ENCODE assay signal across 9 cellular contexts in the genomic region with DNA sequence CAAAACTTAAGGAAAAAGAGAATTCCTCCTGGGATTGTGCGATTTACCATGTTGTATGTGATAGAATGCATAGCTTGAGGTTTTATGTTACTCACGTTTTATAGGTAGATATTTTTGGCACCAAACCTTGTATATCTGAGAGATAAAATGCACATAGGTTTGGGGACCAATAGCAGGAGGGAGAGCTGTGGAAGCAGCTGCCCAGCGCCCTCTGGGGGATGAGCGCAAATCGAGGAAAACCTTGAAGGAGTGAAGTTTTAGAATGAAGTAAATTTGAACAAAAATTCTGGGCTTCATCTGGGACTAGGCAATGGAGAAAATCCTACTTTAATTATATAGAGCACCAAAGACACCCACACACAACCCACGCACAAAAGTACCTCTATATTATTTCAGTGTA.
DNase-seq lines count a peak whose midpoint lies in the region; ATAC-seq and TF ChIP-seq lines count a peak whose summit lies in the region.
"Had no signal": no experiment of that assay in that cellular context is flagged by ENCODE, and none has a peak within 500 bp of the region (broad histone marks: within the 10 kb centered on the region; RNA-seq: fewer than 3 reads in every experiment).

No MANE protein-coding gene starts in this region.

- intact Hi-C loops in ascending aorta (cut with DNase I): no loop called here

- H3K79me2 ChIP-seq in OCI-LY3 (ENCODE audit: low read length) (no peaks in the 10 kb centered on the region), hepatocyte (no peaks in the 10 kb centered on the region)

- whole genome bisulfite sequencing in hepatocyte (ENCODE audit: low lambda C conversion rate, missing lambda C conversion rate): 61% methylated on average over 6 of the region's 6 CpGs

- H3K9ac ChIP-seq in OCI-LY3 (ENCODE audit: low read length): no peak overlapping the region

- H2AFZ ChIP-seq in OCI-LY3 (ENCODE audit: low read depth, low read length): no peak overlapping the region
- H2AFZ ChIP-seq in hepatocyte: no peak overlapping the region

- DNase-seq in BE2C (no peak), hepatocyte (ENCODE audit: low spot score) (peak; percentile 26), ascending aorta (ENCODE audit: low spot score in 2 of 2) (no peak), NCI-H510A (lab: John Stamatoyannopoulos, UW) (no peak)
- DNase-seq in activated CD8-positive, alpha-beta memory T cell treated with anti-CD3 and anti-CD28 coated beads, Interleukin-2, amount 50 U/mL, for 48 hours: no peak
- DNase-seq: cerebellar nuclear complex had no signal

- no peak overlapping the region for H3K4me3 ChIP-seq in BE2C (ENCODE audit: low read depth, low read length)
- H3K4me3 ChIP-seq in GM12875 (ENCODE audit: low read depth, low read length): no peak overlapping the region
- H3K4me3 ChIP-seq in OCI-LY3 (ENCODE audit: low read length): no peak overlapping the region
- H3K4me3 ChIP-seq in hepatocyte: no peak overlapping the region
- no peak overlapping the region for H3K4me3 ChIP-seq in ascending aorta

- H4K20me1 ChIP-seq in OCI-LY3 (ENCODE audit: insufficient read depth, low read length): no peaks in the 10 kb centered on the region
- H4K20me1 ChIP-seq in hepatocyte (ENCODE audit: insufficient read depth, poor library complexity, severe bottlenecking): no peaks in the 10 kb centered on the region

- no peaks in the 10 kb centered on the region for H3K36me3 ChIP-seq in BE2C
- no peaks in the 10 kb centered on the region for H3K36me3 ChIP-seq in OCI-LY3 (replicated peaks; ENCODE audit: low read depth, low read length)
- no peaks in the 10 kb centered on the region for H3K36me3 ChIP-seq in hepatocyte (replicated peaks; ENCODE audit: insufficient read depth, low read depth)
- H3K36me3 ChIP-seq in ascending aorta: no peaks in the 10 kb centered on the region

- H3K27ac ChIP-seq in OCI-LY3 (ENCODE audit: low read length) (no peak overlapping the region), hepatocyte (no peak overlapping the region), ascending aorta (no peak overlapping the region)

- ATAC-seq in GM21515 (IDR thresholded peaks at IDR 0.05; ENCODE audit: unreplicated experiment): no peak

- H3K9me3 ChIP-seq in BE2C: no peaks in the 10 kb centered on the region
- no peaks in the 10 kb centered on the region for H3K9me3 ChIP-seq in OCI-LY3 (ENCODE audit: insufficient read depth, low read length)
- H3K9me3 ChIP-seq in hepatocyte (ENCODE audit: low read depth): no peaks in the 10 kb centered on the region
- no peaks in the 10 kb centered on the region for H3K9me3 ChIP-seq in ascending aorta

- H3K4me1 ChIP-seq in BE2C (no peaks in the 10 kb centered on the region), OCI-LY3 (ENCODE audit: low read length) (no peaks in the 10 kb centered on the region), hepatocyte (ENCODE audit: insufficient read depth) (no peaks in the 10 kb centered on the region), ascending aorta (peaks cover 0 to 6% of the 10 kb centered on the region in 2 donors)

- TF ChIP-seq CTCF in BE2C (IDR thresholded peaks at IDR 0.05; ENCODE audit: low read depth, low read length): peak; percentile 16; the same call in 1 of the 2 replicates
- 0 out of 2 replicates have a peak, but pooled peaks have one; percentile 24 for TF ChIP-seq CTCF in GM12875 (IDR thresholded peaks at IDR 0.05; ENCODE audit: borderline replicate concordance, insufficient read depth, low read depth, low read length)
- peak; percentile 18; the same call in 1 of the 2 replicates for TF ChIP-seq CTCF in OCI-LY3 (IDR thresholded peaks at IDR 0.05; ENCODE audit: low read depth, low read length)
- peak; percentile 49 for TF ChIP-seq CTCF in hepatocyte (IDR thresholded peaks at IDR 0.05; ENCODE audit: poor library complexity)
- peak in 1 of 3 experiments; percentile 28 for TF ChIP-seq CTCF in ascending aorta (IDR thresholded peaks at IDR 0.05)

- H3K4me2 ChIP-seq in OCI-LY3 (ENCODE audit: low read length): no peak overlapping the region
- no peak overlapping the region for H3K4me2 ChIP-seq in hepatocyte

- H3K27me3 ChIP-seq in BE2C (no peaks in the 10 kb centered on the region), OCI-LY3 (ENCODE audit: low read depth, low read length) (no peaks in the 10 kb centered on the region), hepatocyte (no peaks in the 10 kb centered on the region), ascending aorta (no peaks in the 10 kb centered on the region)

- no peaks in the 10 kb centered on the region for H3K9me2 ChIP-seq in hepatocyte (replicated peaks; ENCODE audit: insufficient read depth)
